18 cellular contexts compared by ENCODE assay signal in the genomic region with DNA sequence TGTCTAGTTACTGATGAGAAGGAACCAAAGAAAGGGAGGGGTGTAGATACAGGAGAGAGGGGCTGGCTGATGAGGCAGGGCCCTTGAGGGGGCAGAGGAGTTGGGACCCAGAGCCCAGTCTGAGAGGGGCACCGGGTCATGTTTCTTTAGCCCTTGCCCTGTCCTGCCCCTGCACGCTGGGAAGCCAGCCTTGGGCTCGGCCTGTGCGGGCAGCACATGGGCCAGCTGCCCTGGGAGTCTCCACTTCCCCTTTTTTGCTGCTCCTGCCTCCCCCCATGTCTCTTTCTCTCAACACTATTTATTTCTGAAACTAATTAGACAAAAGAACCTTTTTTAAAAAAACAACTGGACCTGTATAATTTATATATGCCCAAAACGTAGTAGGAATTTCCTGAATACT. TPM values are rescaled to one million over a fixed set of nuclear protein-coding genes. Genes with fewer than 3 reads are reported as not detected.
DNase-seq lines count a peak whose midpoint lies in the region; ATAC-seq and TF ChIP-seq lines count a peak whose summit lies in the region.
"Had no signal": no experiment of that assay in that cellular context is flagged by ENCODE, and none has a peak within 500 bp of the region (broad histone marks: within the 10 kb centered on the region; RNA-seq: fewer than 3 reads in every experiment).

No MANE protein-coding gene starts in this region.

- TF ChIP-seq CTCF in stomach (IDR thresholded peaks at IDR 0.05) = no peak
- TF ChIP-seq CTCF in psoas muscle (IDR thresholded peaks at IDR 0.05) = no peak

- H3K4me3 ChIP-seq in stomach (no peak overlapping the region), psoas muscle (no peak overlapping the region)
- H3K4me3 ChIP-seq: thoracic aorta had no signal

- no peak for TF ChIP-seq POLR2A in stomach (IDR thresholded peaks at IDR 0.05)

- intact Hi-C loops in stomach (cut with DNase I; ENCODE audit: low total_unique reads) (no loop called here), psoas muscle (cut with DNase I) (no loop called here)

- no peak for TF ChIP-seq EP300 in stomach (IDR thresholded peaks at IDR 0.05)

- H3K36me3 ChIP-seq in stomach (peaks cover 16 to 35% (median 26%) of the 10 kb centered on the region in 4 donors), psoas muscle (ENCODE audit: insufficient read depth in 1 of 2, low read depth in 1 of 2) (peaks cover 0 to 26% of the 10 kb centered on the region in 2 donors)

- H3K9me3 ChIP-seq in stomach (peaks cover 0 to 6% (median 3%) of the 10 kb centered on the region in 4 donors), psoas muscle (peaks cover 15% of the 10 kb centered on the region)
- H3K9me3 ChIP-seq: thoracic aorta had no signal

- H3K27me3 ChIP-seq in layer of hippocampus (ENCODE audit: control insufficient read depth, insufficient read depth, low read length) (no peaks in the 10 kb centered on the region), stomach (no peaks in the 10 kb centered on the region), psoas muscle (ENCODE audit: insufficient read depth in 3 of 3, low read length in 2 of 3) (no peaks in the 10 kb centered on the region)

- in situ Hi-C loops in KBM-7 (cut with MboI; ENCODE audit: low pct_unique_long_range_greater_than_20kb, low sequenced_read_pairs) = no loop called here

- peak overlapping the region; percentile 79 for H3K27ac ChIP-seq in angular gyrus (ENCODE audit: low read depth, low read length)
- peak overlapping the region; percentile 81 for H3K27ac ChIP-seq in layer of hippocampus (ENCODE audit: low read depth, low read length)
- peak overlapping the region in 3 of 5 donors; percentile 54 to 74 (median 65) for H3K27ac ChIP-seq in stomach
- no peak overlapping the region for H3K27ac ChIP-seq in psoas muscle
- H3K27ac ChIP-seq: C4-2B, thoracic aorta had no signal

- H3K4me1 ChIP-seq in stomach (peaks cover 10 to 41% (median 26%) of the 10 kb centered on the region in 4 donors), psoas muscle (peaks cover 19% of the 10 kb centered on the region)

- peak; percentile 34 for DNase-seq in KBM-7
- DNase-seq in stomach = no peak
- DNase-seq in NK-92 (lab: John Stamatoyannopoulos, UW; ENCODE audit: unreplicated experiment) = no peak
- DNase-seq in HK-2 (ENCODE audit: unreplicated experiment) = no peak
- DNase-seq in psoas muscle = no peak
- DNase-seq: activated CD4-positive, alpha-beta T cell treated with anti-CD3 and anti-CD28 coated beads for 36 hours; central memory CD4-positive, alpha-beta T cell; DMS79 treated with DMSO at 0.1 percent for 48 hours; glutamatergic neuron; HFFc6; kidney glomerular epithelial cell; T-helper 17 cell had no signal

- ATAC-seq in HG02623 (IDR thresholded peaks at IDR 0.05; ENCODE audit: unreplicated experiment) = no peak
- no peak for ATAC-seq in psoas muscle
- ATAC-seq: activated CD4-positive, alpha-beta T cell treated with anti-CD3 and anti-CD28 coated beads for 36 hours; activated naive CD4-positive, alpha-beta T cell treated with anti-CD3 and anti-CD28 coated beads, Interleukin-2, amount 50 U/mL, for 72 hours; T-helper 17 cell had no signal

- WGBS in stomach, 5 donors = 81 to 94% (median 91%) methylated on average over 5 of the region's 5 CpGs
- 85 to 94% (median 88%) methylated on average over 5 of the region's 5 CpGs for WGBS in psoas muscle, 3 donors

RNA-seq across cellular contexts. Expression of gene MVB12B, which starts 20.5 kb away (rescaled TPM):
- total RNA-seq in stomach (10 to 100 TPM in 2 of 5 donors, 1 to 10 TPM in 3; 3.2 to 21.9 (median 7.3) TPM), psoas muscle (10 to 100 TPM in 3 of 4 donors, 1 to 10 TPM in 1; 7.8 to 25.6 (median 15.1) TPM)
- polyA plus RNA-seq in stomach (1 to 10 TPM; 2.3 to 6.4 (median 3.1) TPM), psoas muscle (10 to 100 TPM in 1 of 3 donors, 1 to 10 TPM in 2; 1.5 to 11.6 (median 3.8) TPM)
